34 cellular contexts compared by ENCODE assay signal in genomic region chr6:142280927-142281326, GRCh38.
"Had no signal": no experiment of that assay in that cellular context is flagged by ENCODE, and none has a peak within 500 bp of the region (broad histone marks: within the 10 kb centered on the region; RNA-seq: fewer than 3 reads in every experiment).

No MANE protein-coding gene starts in this region.

- H3K36me3 ChIP-seq: MG63 had no signal

- DNase-seq: Karpas-422, Kasumi-1, MG63, MM.1S, MV-4-11, NCI-H1048, NCI-H1092, NCI-H1092 treated with DMSO at 0.1 percent for 48 hours, NCI-H1105, NCI-H1105 treated with DMSO at 0.1 percent for 48 hours, NCI-H1417, NCI-H1417 treated with DMSO at 0.1 percent for 48 hours, NCI-H1436, NCI-H1436 treated with DMSO at 0.1 percent for 48 hours, NCI-H146, NCI-H1694, NCI-H1694 treated with DMSO at 0.1 percent for 48 hours, NCI-H187, NCI-H187 treated with DMSO at 0.1 percent for 48 hours, NCI-H1930, NCI-H2029, NCI-H2029 treated with DMSO at 0.1 percent for 48 hours, NCI-H2081, NCI-H2081 treated with DMSO at 0.1 percent for 48 hours, NCI-H2107, NCI-H2171, NCI-H2171 treated with DMSO at 0.1 percent for 48 hours, NCI-H2227 treated with DMSO at 0.1 percent for 48 hours, NCI-H226, NCI-H345, NCI-H446, NCI-H446 treated with DMSO at 0.1 percent for 48 hours, NCI-H510A, NCI-H510A treated with DMSO at 0.1 percent for 48 hours had no signal

- H3K4me3 ChIP-seq: MG63 had no signal

- H3K27me3 ChIP-seq: MG63 had no signal
